In the genomic region with DNA sequence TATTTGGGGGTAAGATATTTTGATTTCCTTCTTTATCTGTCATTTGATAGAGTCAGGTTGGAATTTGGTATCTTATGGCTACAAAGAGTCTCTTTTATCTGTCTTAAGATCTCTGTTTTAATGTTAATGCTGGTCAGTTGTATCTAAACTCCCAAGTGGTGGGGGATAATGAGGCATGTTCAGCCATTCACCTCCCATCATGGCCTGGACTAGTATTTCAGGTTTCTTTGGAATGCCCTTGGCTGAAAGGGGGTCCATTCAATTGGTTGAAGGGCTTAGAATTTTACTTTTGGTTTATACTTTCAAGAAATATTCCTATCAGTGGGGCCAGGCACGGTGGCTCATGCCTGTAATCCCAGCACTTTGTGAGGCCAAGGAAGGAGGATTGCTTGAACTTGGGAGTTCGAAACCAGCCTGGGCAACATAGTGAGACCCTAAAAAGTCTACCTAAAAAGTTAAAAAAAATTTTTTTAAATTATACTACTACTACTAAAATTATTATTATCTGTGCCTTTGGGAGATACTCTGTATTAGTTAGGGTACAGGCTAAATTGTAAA, we compare ENCODE assay signal across 1 cellular context.
TF ChIP-seq lines count a peak whose summit lies in the region.

No MANE protein-coding gene starts in this region.

TF ChIP-seq in K562, 482 proteins besides CTCF, POLR2A, EP300 and RAD21:
- TF ChIP-seq ZNF121 (CRISPR knock-in tag; conservative IDR thresholded peaks at IDR 0.05): peak; percentile 52; the same call in 1 of the 2 replicates
- TF ChIP-seq, protein P1, sequence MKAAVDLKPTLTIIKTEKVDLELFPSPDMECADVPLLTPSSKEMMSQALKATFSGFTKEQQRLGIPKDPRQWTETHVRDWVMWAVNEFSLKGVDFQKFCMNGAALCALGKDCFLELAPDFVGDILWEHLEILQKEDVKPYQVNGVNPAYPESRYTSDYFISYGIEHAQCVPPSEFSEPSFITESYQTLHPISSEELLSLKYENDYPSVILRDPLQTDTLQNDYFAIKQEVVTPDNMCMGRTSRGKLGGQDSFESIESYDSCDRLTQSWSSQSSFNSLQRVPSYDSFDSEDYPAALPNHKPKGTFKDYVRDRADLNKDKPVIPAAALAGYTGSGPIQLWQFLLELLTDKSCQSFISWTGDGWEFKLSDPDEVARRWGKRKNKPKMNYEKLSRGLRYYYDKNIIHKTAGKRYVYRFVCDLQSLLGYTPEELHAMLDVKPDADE (conservative IDR thresholded peaks at IDR 0.05; ENCODE audit: control insufficient read depth, low read depth, low read length): no peak
- no peak for TF ChIP-seq TAF9B (IDR thresholded peaks at IDR 0.05; ENCODE audit: partially characterized antibody)
- TF ChIP-seq TCF3 (CRISPR knock-in tag; IDR thresholded peaks at IDR 0.05): no peak
- no peak for TF ChIP-seq ZNF644 (tag; IDR thresholded peaks at IDR 0.05; ENCODE audit: low read depth)
- TF ChIP-seq, protein P2, sequence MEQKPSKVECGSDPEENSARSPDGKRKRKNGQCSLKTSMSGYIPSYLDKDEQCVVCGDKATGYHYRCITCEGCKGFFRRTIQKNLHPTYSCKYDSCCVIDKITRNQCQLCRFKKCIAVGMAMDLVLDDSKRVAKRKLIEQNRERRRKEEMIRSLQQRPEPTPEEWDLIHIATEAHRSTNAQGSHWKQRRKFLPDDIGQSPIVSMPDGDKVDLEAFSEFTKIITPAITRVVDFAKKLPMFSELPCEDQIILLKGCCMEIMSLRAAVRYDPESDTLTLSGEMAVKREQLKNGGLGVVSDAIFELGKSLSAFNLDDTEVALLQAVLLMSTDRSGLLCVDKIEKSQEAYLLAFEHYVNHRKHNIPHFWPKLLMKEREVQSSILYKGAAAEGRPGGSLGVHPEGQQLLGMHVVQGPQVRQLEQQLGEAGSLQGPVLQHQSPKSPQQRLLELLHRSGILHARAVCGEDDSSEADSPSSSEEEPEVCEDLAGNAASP (IDR thresholded peaks at IDR 0.05): no peak
- no peak for TF ChIP-seq JUND (IDR thresholded peaks at IDR 0.05; ENCODE audit: borderline replicate concordance, low read depth, low read length)
- TF ChIP-seq JUND (tag; IDR thresholded peaks at IDR 0.05; ENCODE audit: borderline replicate concordance, low read depth, low read length): no peak
- TF ChIP-seq, protein P3, sequence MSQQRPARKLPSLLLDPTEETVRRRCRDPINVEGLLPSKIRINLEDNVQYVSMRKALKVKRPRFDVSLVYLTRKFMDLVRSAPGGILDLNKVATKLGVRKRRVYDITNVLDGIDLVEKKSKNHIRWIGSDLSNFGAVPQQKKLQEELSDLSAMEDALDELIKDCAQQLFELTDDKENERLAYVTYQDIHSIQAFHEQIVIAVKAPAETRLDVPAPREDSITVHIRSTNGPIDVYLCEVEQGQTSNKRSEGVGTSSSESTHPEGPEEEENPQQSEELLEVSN (IDR thresholded peaks at IDR 0.05; ENCODE audit: borderline replicate concordance in 1 of 2, extremely low read depth in 1 of 2, insufficient read depth in 1 of 2, insufficient read length in 1 of 2, low read depth in 1 of 2, low read length in 1 of 2, poor library complexity in 1 of 2, severe bottlenecking in 1 of 2): no peak
- TF ChIP-seq YY1 (IDR thresholded peaks at IDR 0.05; ENCODE audit: borderline replicate concordance in 1 of 3, control insufficient read depth in 1 of 3, extremely low read depth in 1 of 3, insufficient read depth in 3 of 3, insufficient read length in 1 of 3, insufficient replicate concordance in 2 of 3, low read depth in 1 of 3, low read length in 2 of 3): no peak
- TF ChIP-seq, protein P4, sequence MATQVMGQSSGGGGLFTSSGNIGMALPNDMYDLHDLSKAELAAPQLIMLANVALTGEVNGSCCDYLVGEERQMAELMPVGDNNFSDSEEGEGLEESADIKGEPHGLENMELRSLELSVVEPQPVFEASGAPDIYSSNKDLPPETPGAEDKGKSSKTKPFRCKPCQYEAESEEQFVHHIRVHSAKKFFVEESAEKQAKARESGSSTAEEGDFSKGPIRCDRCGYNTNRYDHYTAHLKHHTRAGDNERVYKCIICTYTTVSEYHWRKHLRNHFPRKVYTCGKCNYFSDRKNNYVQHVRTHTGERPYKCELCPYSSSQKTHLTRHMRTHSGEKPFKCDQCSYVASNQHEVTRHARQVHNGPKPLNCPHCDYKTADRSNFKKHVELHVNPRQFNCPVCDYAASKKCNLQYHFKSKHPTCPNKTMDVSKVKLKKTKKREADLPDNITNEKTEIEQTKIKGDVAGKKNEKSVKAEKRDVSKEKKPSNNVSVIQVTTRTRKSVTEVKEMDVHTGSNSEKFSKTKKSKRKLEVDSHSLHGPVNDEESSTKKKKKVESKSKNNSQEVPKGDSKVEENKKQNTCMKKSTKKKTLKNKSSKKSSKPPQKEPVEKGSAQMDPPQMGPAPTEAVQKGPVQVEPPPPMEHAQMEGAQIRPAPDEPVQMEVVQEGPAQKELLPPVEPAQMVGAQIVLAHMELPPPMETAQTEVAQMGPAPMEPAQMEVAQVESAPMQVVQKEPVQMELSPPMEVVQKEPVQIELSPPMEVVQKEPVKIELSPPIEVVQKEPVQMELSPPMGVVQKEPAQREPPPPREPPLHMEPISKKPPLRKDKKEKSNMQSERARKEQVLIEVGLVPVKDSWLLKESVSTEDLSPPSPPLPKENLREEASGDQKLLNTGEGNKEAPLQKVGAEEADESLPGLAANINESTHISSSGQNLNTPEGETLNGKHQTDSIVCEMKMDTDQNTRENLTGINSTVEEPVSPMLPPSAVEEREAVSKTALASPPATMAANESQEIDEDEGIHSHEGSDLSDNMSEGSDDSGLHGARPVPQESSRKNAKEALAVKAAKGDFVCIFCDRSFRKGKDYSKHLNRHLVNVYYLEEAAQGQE (CRISPR knock-in tag; IDR thresholded peaks at IDR 0.05; ENCODE audit: low read depth): no peak
- TF ChIP-seq ZNF785 (CRISPR knock-in tag; IDR thresholded peaks at IDR 0.05): no peak
- TF ChIP-seq TAL1 (IDR thresholded peaks at IDR 0.05): no peak
- TF ChIP-seq RBM25 (IDR thresholded peaks at IDR 0.05; ENCODE audit: low read depth, low read length, severe bottlenecking): peak; percentile 27
